In the genomic region with DNA sequence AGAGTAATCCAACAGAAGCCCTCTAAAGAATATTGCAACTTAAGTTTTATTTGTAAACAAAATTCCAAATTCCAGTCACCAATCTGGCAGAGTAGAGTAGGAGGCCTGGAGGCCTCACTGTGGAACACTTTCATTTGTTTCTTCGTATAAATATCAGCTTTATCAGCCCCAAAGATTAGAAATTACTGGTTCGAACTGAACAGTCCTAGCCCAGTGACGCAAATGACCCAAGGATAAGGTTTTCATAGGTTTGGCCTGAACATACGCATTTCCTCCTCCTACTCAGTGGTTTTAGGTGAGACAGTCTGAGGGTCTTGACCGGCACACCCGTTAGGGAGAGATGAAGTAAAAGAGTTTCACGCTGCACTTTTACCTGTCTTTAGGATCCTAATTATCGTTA, we compare ENCODE assay signal across 9 cellular contexts. TPM values are rescaled to one million over a fixed set of nuclear protein-coding genes. Genes with fewer than 3 reads are reported as not detected.
DNase-seq lines count a peak whose midpoint lies in the region; ATAC-seq, FAIRE-seq and TF ChIP-seq lines count a peak whose summit lies in the region.
"Had no signal": no experiment of that assay in that cellular context is flagged by ENCODE, and none has a peak within 500 bp of the region (broad histone marks: within the 10 kb centered on the region; RNA-seq: fewer than 3 reads in every experiment).

No MANE protein-coding gene starts in this region.

- no peaks in the 10 kb centered on the region for H3K4me1 ChIP-seq in astrocyte (ENCODE audit: insufficient read depth, low read length)

- no peak overlapping the region for H3K27ac Mint-ChIP-seq in activated CD4-positive, alpha-beta T cell treated with anti-CD3 and anti-CD28 coated beads for 36 hours
- no peak overlapping the region for H3K27ac Mint-ChIP-seq in astrocyte (ENCODE audit: unreplicated experiment)
- H3K27ac Mint-ChIP-seq in stimulated activated naive CD8-positive, alpha-beta T cell treated with anti-CD3 and anti-CD28 coated beads, Interleukin-15, amount 100 ng/mL, for 72 hours, result no peak overlapping the region

- peak overlapping the region; percentile 87 for H3K9ac ChIP-seq in astrocyte (ENCODE audit: low read length)

- peak overlapping the region; percentile 93 for H3K4me2 ChIP-seq in astrocyte (ENCODE audit: low read length)

- no peaks in the 10 kb centered on the region for H3K27me3 ChIP-seq in astrocyte (ENCODE audit: insufficient read depth, low read length)
- no peaks in the 10 kb centered on the region for H3K27me3 ChIP-seq in H7 (ENCODE audit: control insufficient read depth, insufficient read depth, low read length)

- POLR2A ChIA-PET in activated CD4-positive, alpha-beta T cell treated with anti-CD3 and anti-CD28 coated beads for 36 hours (lab: Charles Lee), result interaction anchor here (0.6 kb wide), 1 partner anchor 19 kb away, joined by 3 read pairs; no protein-coding TSS in a partner anchor

- H3K36me3 ChIP-seq in astrocyte (ENCODE audit: insufficient read depth, low read length) (no peaks in the 10 kb centered on the region), H7 (replicated peaks; ENCODE audit: control insufficient read depth, insufficient read depth, low read length) (no peaks in the 10 kb centered on the region)

- no peak overlapping the region for H3K27ac ChIP-seq in astrocyte (ENCODE audit: low read depth, low read length)

- H3K4me3 ChIP-seq in astrocyte (ENCODE audit: insufficient read depth, low read depth, low read length) (peak overlapping the region; percentile 75), H7 (ENCODE audit: insufficient read depth, low read depth, low read length) (no peak overlapping the region)

- H4K20me1 ChIP-seq in astrocyte (ENCODE audit: insufficient read depth, low read length), result peaks cover 55% of the 10 kb centered on the region

- H3K9me3 Mint-ChIP-seq in activated CD4-positive, alpha-beta T cell treated with anti-CD3 and anti-CD28 coated beads for 36 hours (ENCODE audit: low read depth), result no peaks in the 10 kb centered on the region
- H3K9me3 Mint-ChIP-seq in astrocyte (ENCODE audit: unreplicated experiment), result no peaks in the 10 kb centered on the region
- H3K9me3 Mint-ChIP-seq in stimulated activated naive CD8-positive, alpha-beta T cell treated with anti-CD3 and anti-CD28 coated beads, Interleukin-15, amount 100 ng/mL, for 72 hours, result no peaks in the 10 kb centered on the region

- CTCF ChIA-PET in activated CD4-positive, alpha-beta T cell treated with anti-CD3 and anti-CD28 coated beads for 36 hours (lab: Charles Lee), result no interaction called here

- H3K27me3 Mint-ChIP-seq in activated CD4-positive, alpha-beta T cell treated with anti-CD3 and anti-CD28 coated beads for 36 hours, result peaks cover 17% of the 10 kb centered on the region
- H3K27me3 Mint-ChIP-seq in astrocyte (ENCODE audit: low read depth, unreplicated experiment), result no peaks in the 10 kb centered on the region
- H3K27me3 Mint-ChIP-seq in stimulated activated naive CD8-positive, alpha-beta T cell treated with anti-CD3 and anti-CD28 coated beads, Interleukin-15, amount 100 ng/mL, for 72 hours, result peaks cover 35% of the 10 kb centered on the region

- peaks cover 9% of the 10 kb centered on the region for H3K4me1 Mint-ChIP-seq in activated CD4-positive, alpha-beta T cell treated with anti-CD3 and anti-CD28 coated beads for 36 hours
- peaks cover 29% of the 10 kb centered on the region for H3K4me1 Mint-ChIP-seq in astrocyte (ENCODE audit: low read depth, unreplicated experiment)
- peaks cover 16% of the 10 kb centered on the region for H3K4me1 Mint-ChIP-seq in stimulated activated naive CD8-positive, alpha-beta T cell treated with anti-CD3 and anti-CD28 coated beads, Interleukin-15, amount 100 ng/mL, for 72 hours

- H3K9me3 ChIP-seq in astrocyte (ENCODE audit: insufficient read depth, low read depth, low read length), result no peaks in the 10 kb centered on the region

- FAIRE-seq in astrocyte (lab: Jason Lieb, UNC), result no peak

- ATAC-seq in activated CD4-positive, alpha-beta T cell treated with anti-CD3 and anti-CD28 coated beads for 36 hours, result no peak
- peak; percentile 1 for ATAC-seq in left lobe of liver
- ATAC-seq in stimulated activated naive CD8-positive, alpha-beta T cell treated with anti-CD3 and anti-CD28 coated beads, Interleukin-15, amount 100 ng/mL, for 72 hours, result no peak

- no peak overlapping the region for H2AFZ ChIP-seq in astrocyte (ENCODE audit: low read depth, low read length)

- no peak for TF ChIP-seq CTCF in astrocyte (IDR thresholded peaks at IDR 0.05; ENCODE audit: insufficient read depth, low read depth, low read length)

- H3K36me3 Mint-ChIP-seq in activated CD4-positive, alpha-beta T cell treated with anti-CD3 and anti-CD28 coated beads for 36 hours (ENCODE audit: low read depth), result no peaks in the 10 kb centered on the region
- peaks cover 1% of the 10 kb centered on the region for H3K36me3 Mint-ChIP-seq in astrocyte (ENCODE audit: low read depth, unreplicated experiment)

- intact Hi-C loops in activated CD4-positive, alpha-beta T cell treated with anti-CD3 and anti-CD28 coated beads for 36 hours (cut with DNase I, micrococcal nuclease), result no loop called here

- DNase-seq in activated CD4-positive, alpha-beta T cell treated with anti-CD3 and anti-CD28 coated beads for 36 hours, result no peak
- no peak for DNase-seq in activated CD4-positive, alpha-beta T cell treated with anti-CD3 and anti-CD28 coated beads, Interleukin-2, amount 50 U/mL, for 48 hours
- DNase-seq in astrocyte (ENCODE audit: low read depth), result no peak
- DNase-seq in left lobe of liver (ENCODE audit: low spot score), result no peak
- DNase-seq in stimulated activated naive CD8-positive, alpha-beta T cell treated with anti-CD3 and anti-CD28 coated beads, Interleukin-15, amount 100 ng/mL, for 72 hours, result no peak
- no peak for DNase-seq in H7
- DNase-seq in NCI-H82 (lab: John Stamatoyannopoulos, UW), result no peak
- DNase-seq in iPS-NIHi7 (ENCODE audit: extremely low spot score), result no peak

- H3K4me3 Mint-ChIP-seq in activated CD4-positive, alpha-beta T cell treated with anti-CD3 and anti-CD28 coated beads for 36 hours, result peak overlapping the region; percentile 66
- H3K4me3 Mint-ChIP-seq in astrocyte (ENCODE audit: unreplicated experiment), result peak overlapping the region; percentile 88
- H3K4me3 Mint-ChIP-seq in stimulated activated naive CD8-positive, alpha-beta T cell treated with anti-CD3 and anti-CD28 coated beads, Interleukin-15, amount 100 ng/mL, for 72 hours, result peak overlapping the region; percentile 62 to 70

- H3K79me2 ChIP-seq in astrocyte (ENCODE audit: insufficient read depth, low read length), result peaks cover 71% of the 10 kb centered on the region

RNA-seq across cellular contexts. Expression of a gene that starts 1.7 kb away (rescaled TPM):
- 1 to 10 TPM; 4.0 to 4.4 TPM for total RNA-seq in activated CD4-positive, alpha-beta T cell treated with anti-CD3 and anti-CD28 coated beads for 36 hours
- total RNA-seq in astrocyte (116 and 119 TPM in 2 replicates), left lobe of liver (45.0 TPM)
- 56.1 and 59.8 TPM in 2 replicates for total RNA-seq in H7 (2014; rRNA removed; shearing (Covaris generic))

RNA-seq across cellular contexts. Expression of a gene that starts 28.3 kb away (rescaled TPM):
- total RNA-seq in activated CD4-positive, alpha-beta T cell treated with anti-CD3 and anti-CD28 coated beads for 36 hours, result not detected
- total RNA-seq in astrocyte (not detected in 2 replicates), left lobe of liver (not detected)
- total RNA-seq in H7 (2014; rRNA removed; shearing (Covaris generic)), result not detected in 2 replicates
- total RNA-seq: temporal lobe had no signal

RNA-seq across cellular contexts. Expression of a gene that starts 38.8 kb away (rescaled TPM):
- total RNA-seq in activated CD4-positive, alpha-beta T cell treated with anti-CD3 and anti-CD28 coated beads for 36 hours, result not detected
- not detected in 2 replicates for total RNA-seq in astrocyte
- total RNA-seq in left lobe of liver, result 81.5 TPM
- total RNA-seq in H7 (2014; rRNA removed; shearing (Covaris generic)), result 0.21 TPM in 1 of 2 replicates, not detected in the other
- total RNA-seq: temporal lobe had no signal

Comparison
In these comparisons a context has a peak if more than half of its experiments do, and no peak if none do; other contexts are left out.
1. RNA of a gene that starts 38.8 kb away (total RNA-seq): 81.5 TPM in left lobe of liver (single experiment); 0.21 TPM in H7, not detected in astrocyte and not detected in activated CD4-positive, alpha-beta T cell treated with anti-CD3 and anti-CD28 coated beads for 36 hours; every median in the first group is over 10 times any median in the second.
2. Peak in every context shown above with its lines, with median percentiles within 50 percentile points of each other: H3K4me3 Mint-ChIP-seq.